In the genomic region with DNA sequence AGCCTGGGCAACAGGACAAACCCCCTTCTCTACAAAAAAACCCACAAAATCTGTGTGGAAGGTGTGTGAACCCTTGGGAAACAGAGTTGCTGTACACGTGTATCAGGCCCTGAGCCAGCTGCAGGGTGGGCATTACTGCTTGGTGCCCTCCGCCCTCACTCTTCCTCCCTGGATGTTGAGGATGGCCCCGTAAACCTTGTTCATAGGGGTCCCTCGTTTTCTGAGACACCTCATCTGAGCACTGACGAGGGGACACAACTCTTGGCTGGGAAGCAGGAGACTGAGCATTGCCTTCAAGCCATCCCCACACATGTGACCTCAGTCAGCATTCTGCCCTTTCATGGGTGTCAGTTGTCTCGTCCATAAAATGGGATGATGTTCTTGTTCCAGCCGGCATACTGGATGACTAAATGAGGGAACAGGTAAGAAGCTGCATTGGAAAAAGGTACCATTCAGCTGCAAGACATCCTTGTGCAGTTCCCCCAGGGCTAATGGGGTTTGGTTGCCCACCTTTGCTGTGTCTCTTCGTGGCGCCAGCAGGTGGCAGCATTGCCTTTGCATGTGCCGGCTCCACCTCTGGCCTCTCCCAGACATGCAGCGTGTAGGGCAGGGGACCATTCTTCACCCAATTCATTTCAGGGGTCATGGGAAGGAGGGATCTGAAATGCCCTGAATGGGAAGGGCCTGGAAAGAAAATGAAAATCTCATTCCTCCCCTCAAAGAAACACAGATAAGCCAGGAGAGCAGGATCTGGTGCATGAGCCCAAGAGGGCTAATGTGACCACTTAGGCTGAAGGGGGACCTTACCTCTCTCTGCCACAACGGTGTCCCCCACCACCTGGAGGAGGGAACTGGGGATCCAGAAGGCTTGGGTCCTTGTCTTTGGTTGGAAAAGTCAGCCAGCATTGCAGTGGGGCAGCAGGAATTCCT, we compare ENCODE assay signal across 9 cellular contexts. TPM values are rescaled to one million over a fixed set of nuclear protein-coding genes. Genes with fewer than 3 reads are reported as not detected.
A peak's percentile ranks its signal among the peaks of the same experiment; 100 is the strongest.
DNase-seq lines count a peak whose midpoint lies in the region; ATAC-seq and TF ChIP-seq lines count a peak whose summit lies in the region.
"Had no signal": no experiment of that assay in that cellular context is flagged by ENCODE, and none has a peak within 500 bp of the region (broad histone marks: within the 10 kb centered on the region; RNA-seq: fewer than 3 reads in every experiment).

No MANE protein-coding gene starts in this region.

- peaks cover 0 to 26% (median 7%) of the 10 kb centered on the region in 4 donors for H3K4me1 ChIP-seq in Peyer's patch

- no peak overlapping the region for H3K4me3 ChIP-seq in Peyer's patch

- no peaks in the 10 kb centered on the region for H3K36me3 Mint-ChIP-seq in activated T-cell treated with anti-CD3 and anti-CD28 coated beads, Interleukin-2, amount 50 U/mL, for 72 hours (ENCODE audit: insufficient read depth in 2 of 2)
- no peaks in the 10 kb centered on the region for H3K36me3 Mint-ChIP-seq in neural crest cell (ENCODE audit: low read depth)

- ATAC-seq in GM21360 (IDR thresholded peaks at IDR 0.05; ENCODE audit: unreplicated experiment), result peak; percentile 86
- peak; percentile 86 to 89 for ATAC-seq in activated T-cell treated with anti-CD3 and anti-CD28 coated beads, Interleukin-2, amount 50 U/mL, for 72 hours (replicated peaks in 1 of 2)

- in situ Hi-C loops in Caki2 (cut with HindIII; ENCODE audit: low pct_unique_long_range_greater_than_20kb, low sequenced_read_pairs), result no loop called here

- H3K9me3 ChIP-seq in Peyer's patch, result no peaks in the 10 kb centered on the region

- no peaks in the 10 kb centered on the region for H3K27me3 ChIP-seq in Peyer's patch

- TF ChIP-seq CTCF in Peyer's patch (IDR thresholded peaks at IDR 0.05) (peak; percentile 80 to 94 (median 88)), neural crest cell (conservative IDR thresholded peaks at IDR 0.05) (peak; percentile 95)

- no peak overlapping the region for H3K27ac Mint-ChIP-seq in activated T-cell treated with anti-CD3 and anti-CD28 coated beads, Interleukin-2, amount 50 U/mL, for 72 hours
- H3K27ac Mint-ChIP-seq in neural crest cell (ENCODE audit: unreplicated experiment), result no peak overlapping the region
- H3K27ac Mint-ChIP-seq: T-helper 1 cell treated with Interleukin-12 subunit alpha and Interleukin-12 subunit beta and Interleukin-4 antibody, amounts not matched to agents 30 μg/mL and 1 μg/mL, for 36 hours had no signal

- peak overlapping the region; percentile 15 to 36 for H3K4me3 Mint-ChIP-seq in activated T-cell treated with anti-CD3 and anti-CD28 coated beads, Interleukin-2, amount 50 U/mL, for 72 hours
- no peak overlapping the region for H3K4me3 Mint-ChIP-seq in neural crest cell

- H3K27ac ChIP-seq in Peyer's patch, result peak overlapping the region; percentile 18 to 41 (median 33)

- H3K27me3 Mint-ChIP-seq in activated T-cell treated with anti-CD3 and anti-CD28 coated beads, Interleukin-2, amount 50 U/mL, for 72 hours (ENCODE audit: low read depth), result peaks cover 16% of the 10 kb centered on the region
- peaks cover 2% of the 10 kb centered on the region for H3K27me3 Mint-ChIP-seq in neural crest cell (ENCODE audit: low read depth)

- H3K4me1 Mint-ChIP-seq in activated T-cell treated with anti-CD3 and anti-CD28 coated beads, Interleukin-2, amount 50 U/mL, for 72 hours (ENCODE audit: low read depth), result peaks cover 11% of the 10 kb centered on the region
- peaks cover 13% of the 10 kb centered on the region for H3K4me1 Mint-ChIP-seq in neural crest cell

- peak; percentile 84 for TF ChIP-seq RAD21 in Ishikawa (IDR thresholded peaks at IDR 0.05; ENCODE audit: low read depth)

- no peak for TF ChIP-seq EP300 in Ishikawa (IDR thresholded peaks at IDR 0.05; ENCODE audit: borderline replicate concordance)

- no peaks in the 10 kb centered on the region for H3K9me3 Mint-ChIP-seq in activated T-cell treated with anti-CD3 and anti-CD28 coated beads, Interleukin-2, amount 50 U/mL, for 72 hours
- peaks cover 2% of the 10 kb centered on the region for H3K9me3 Mint-ChIP-seq in neural crest cell
- H3K9me3 Mint-ChIP-seq: T-helper 1 cell treated with Interleukin-12 subunit alpha and Interleukin-12 subunit beta and Interleukin-4 antibody, amounts not matched to agents 30 μg/mL and 1 μg/mL, for 36 hours had no signal

- DNase-seq in Caki2 (ENCODE audit: low read depth) (peak; percentile 56), Peyer's patch (peak; percentile 73 to 86 (median 82)), fibroblast of peridontal ligament (ENCODE audit: extremely low read depth) (peak; percentile 71), neural crest cell (ENCODE audit: low read depth, low spot score) (peak; percentile 68), stromal cell of bone marrow (ENCODE audit: low read depth) (peak; percentile 32)
- DNase-seq in activated T-cell treated with anti-CD3 and anti-CD28 coated beads, Interleukin-2, amount 50 U/mL, for 72 hours, result peak; percentile 73 to 74

- TF ChIP-seq POLR2A in Peyer's patch (IDR thresholded peaks at IDR 0.05), result no peak

- H3K36me3 ChIP-seq in Peyer's patch, result no peaks in the 10 kb centered on the region

TF ChIP-seq in Ishikawa, 13 proteins besides CTCF, POLR2A, EP300 and RAD21:
- TF ChIP-seq, protein P1, sequence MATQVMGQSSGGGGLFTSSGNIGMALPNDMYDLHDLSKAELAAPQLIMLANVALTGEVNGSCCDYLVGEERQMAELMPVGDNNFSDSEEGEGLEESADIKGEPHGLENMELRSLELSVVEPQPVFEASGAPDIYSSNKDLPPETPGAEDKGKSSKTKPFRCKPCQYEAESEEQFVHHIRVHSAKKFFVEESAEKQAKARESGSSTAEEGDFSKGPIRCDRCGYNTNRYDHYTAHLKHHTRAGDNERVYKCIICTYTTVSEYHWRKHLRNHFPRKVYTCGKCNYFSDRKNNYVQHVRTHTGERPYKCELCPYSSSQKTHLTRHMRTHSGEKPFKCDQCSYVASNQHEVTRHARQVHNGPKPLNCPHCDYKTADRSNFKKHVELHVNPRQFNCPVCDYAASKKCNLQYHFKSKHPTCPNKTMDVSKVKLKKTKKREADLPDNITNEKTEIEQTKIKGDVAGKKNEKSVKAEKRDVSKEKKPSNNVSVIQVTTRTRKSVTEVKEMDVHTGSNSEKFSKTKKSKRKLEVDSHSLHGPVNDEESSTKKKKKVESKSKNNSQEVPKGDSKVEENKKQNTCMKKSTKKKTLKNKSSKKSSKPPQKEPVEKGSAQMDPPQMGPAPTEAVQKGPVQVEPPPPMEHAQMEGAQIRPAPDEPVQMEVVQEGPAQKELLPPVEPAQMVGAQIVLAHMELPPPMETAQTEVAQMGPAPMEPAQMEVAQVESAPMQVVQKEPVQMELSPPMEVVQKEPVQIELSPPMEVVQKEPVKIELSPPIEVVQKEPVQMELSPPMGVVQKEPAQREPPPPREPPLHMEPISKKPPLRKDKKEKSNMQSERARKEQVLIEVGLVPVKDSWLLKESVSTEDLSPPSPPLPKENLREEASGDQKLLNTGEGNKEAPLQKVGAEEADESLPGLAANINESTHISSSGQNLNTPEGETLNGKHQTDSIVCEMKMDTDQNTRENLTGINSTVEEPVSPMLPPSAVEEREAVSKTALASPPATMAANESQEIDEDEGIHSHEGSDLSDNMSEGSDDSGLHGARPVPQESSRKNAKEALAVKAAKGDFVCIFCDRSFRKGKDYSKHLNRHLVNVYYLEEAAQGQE (IDR thresholded peaks at IDR 0.05; ENCODE audit: low read depth), result no peak
- TF ChIP-seq, protein P2, sequence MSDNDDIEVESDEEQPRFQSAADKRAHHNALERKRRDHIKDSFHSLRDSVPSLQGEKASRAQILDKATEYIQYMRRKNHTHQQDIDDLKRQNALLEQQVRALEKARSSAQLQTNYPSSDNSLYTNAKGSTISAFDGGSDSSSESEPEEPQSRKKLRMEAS (IDR thresholded peaks at IDR 0.05), result peak; percentile 51

RNA-seq across cellular contexts. Expression of a gene that starts 36.4 kb away (rescaled TPM):
- not detected in 2 replicates for total RNA-seq in Caki2 (2014; rRNA removed; shearing (Covaris generic); ENCODE audit: low replicate concordance)
- total RNA-seq in Peyer's patch (10 to 100 TPM; 15.7 to 96.9 (median 49.7) TPM), neural crest cell (3.5 and 4.9 TPM in 2 replicates)
- total RNA-seq in activated T-cell treated with anti-CD3 and anti-CD28 coated beads, Interleukin-2, amount 50 U/mL, for 72 hours, result 1 to 10 TPM in 1 of 2 donors, under 1 TPM in 1; 0.65 to 6.1 TPM

Comparison
In these comparisons a context has a peak if more than half of its experiments do, and no peak if none do; other contexts are left out.
1. DNase-seq: peak in every context shown above with its lines; median percentile 82 in Peyer's patch; 74 in activated T-cell treated with anti-CD3 and anti-CD28 coated beads, Interleukin-2, amount 50 U/mL, for 72 hours; 71 in fibroblast of peridontal ligament; 68 in neural crest cell; 56 in Caki2; 32 in stromal cell of bone marrow.